ENCODE assay signal across 19 cellular contexts in the genomic region with DNA sequence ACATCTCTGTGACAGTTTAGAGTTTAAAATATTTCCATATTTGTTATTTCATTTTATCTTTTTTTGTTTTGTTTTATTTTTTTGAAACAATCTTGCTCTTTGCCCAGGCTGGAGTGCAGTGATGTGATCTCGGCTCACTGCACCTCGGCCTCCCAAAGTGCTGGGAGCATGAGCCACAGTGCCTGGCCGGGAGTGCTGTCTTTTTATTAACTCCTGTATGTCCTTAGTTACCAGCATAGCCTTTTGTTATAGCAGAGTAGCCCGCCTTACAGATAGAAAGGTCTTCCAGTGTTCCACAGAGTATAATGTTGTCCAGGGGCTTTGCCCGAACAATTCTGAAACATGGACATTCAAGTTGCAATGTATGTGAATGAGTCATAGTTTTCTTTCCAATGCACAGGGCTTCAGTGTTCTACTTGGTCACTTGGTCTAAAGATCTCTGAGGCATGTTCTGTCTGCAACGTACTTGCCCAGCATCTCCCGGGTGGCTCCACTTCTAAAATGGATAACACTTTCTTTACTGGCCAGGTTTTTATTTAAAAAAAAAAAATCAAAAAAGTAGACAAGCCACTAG.
"Had no signal": no experiment of that assay in that cellular context is flagged by ENCODE, and none has a peak within 500 bp of the region (broad histone marks: within the 10 kb centered on the region; RNA-seq: fewer than 3 reads in every experiment).

No MANE protein-coding gene starts in this region.

- H3K4me1 ChIP-seq: lower lobe of right lung, prostate gland, upper lobe of left lung had no signal

- H3K27ac ChIP-seq: brain microvascular endothelial cell, lower lobe of right lung, prostate gland, thoracic aorta, upper lobe of left lung had no signal

- DNase-seq: activated CD4-positive, alpha-beta T cell treated with anti-CD3 and anti-CD28 coated beads for 1 hour; activated gamma-delta T cell treated with Interleukin-2 at 50 U/mL for 16 hours; activated T-cell treated with anti-CD3 and anti-CD28 coated beads, Interleukin-2, amount 50 U/mL, for 1 hour; aorta; brain microvascular endothelial cell; caudate nucleus; dermis blood vessel endothelial cell; effector CD8-positive, alpha-beta T cell; erythroblast; foreskin fibroblast; lower lobe of right lung; natural killer cell; stimulated activated CD4-positive, alpha-beta T cell treated with anti-CD3 and anti-CD28 coated beads, Interleukin-4, amount 100 ng/mL, for 24 hours; stimulated activated naive CD4-positive, alpha-beta T cell treated with Interleukin-2 at 50 U/mL for 16 hours had no signal

- H3K4me3 ChIP-seq: lower lobe of right lung, prostate gland, thoracic aorta, upper lobe of left lung had no signal

- H3K36me3 ChIP-seq: brain microvascular endothelial cell, lower lobe of right lung, prostate gland, thoracic aorta, upper lobe of left lung had no signal

- H3K27me3 ChIP-seq: brain microvascular endothelial cell, upper lobe of left lung had no signal

- ATAC-seq: activated naive CD4-positive, alpha-beta T cell treated with anti-CD3 and anti-CD28 coated beads, Interleukin-2, amount 50 U/mL, for 72 hours; left lobe of liver; lower lobe of right lung; natural killer cell had no signal

- H3K9me3 ChIP-seq: lower lobe of right lung, prostate gland, thoracic aorta had no signal
